24 cellular contexts compared by ENCODE assay signal in genomic region chr4:125836597-125837195, GRCh38.
DNase-seq lines count a peak whose midpoint lies in the region; ATAC-seq and TF ChIP-seq lines count a peak whose summit lies in the region.
"Had no signal": no experiment of that assay in that cellular context is flagged by ENCODE, and none has a peak within 500 bp of the region (broad histone marks: within the 10 kb centered on the region; RNA-seq: fewer than 3 reads in every experiment).

No MANE protein-coding gene starts in this region.

- H3K27me3 Mint-ChIP-seq in neural progenitor cell (ENCODE audit: insufficient read depth, low read depth), result no peaks in the 10 kb centered on the region
- H3K27me3 Mint-ChIP-seq: activated CD4-positive, alpha-beta T cell treated with anti-CD3 and anti-CD28 coated beads for 36 hours; naive thymus-derived CD4-positive, alpha-beta T cell had no signal

- no peak overlapping the region for H3K4me3 ChIP-seq in SJSA1
- no peak overlapping the region for H3K4me3 ChIP-seq in choroid plexus epithelial cell (ENCODE audit: low read depth, low read length)
- no peak overlapping the region for H3K4me3 ChIP-seq in neural progenitor cell
- no peak overlapping the region for H3K4me3 ChIP-seq in vagina
- H3K4me3 ChIP-seq: body of pancreas, ovary, uterus had no signal

- TF ChIP-seq CTCF in choroid plexus epithelial cell (conservative IDR thresholded peaks at IDR 0.05; ENCODE audit: low read depth, low read length), result no peak
- TF ChIP-seq CTCF in neural progenitor cell (IDR thresholded peaks at IDR 0.05), result no peak
- no peak for TF ChIP-seq CTCF in vagina (IDR thresholded peaks at IDR 0.05)
- TF ChIP-seq CTCF in GM13977 (IDR thresholded peaks at IDR 0.05; ENCODE audit: extremely low read depth, insufficient read depth, missing control alignments), result no peak

- H3K27ac ChIP-seq in SJSA1, result peak overlapping the region; percentile 86
- no peak overlapping the region for H3K27ac ChIP-seq in neural progenitor cell
- no peak overlapping the region for H3K27ac ChIP-seq in vagina
- H3K27ac ChIP-seq: body of pancreas, ovary, RWPE1, uterus had no signal

- H3K4me1 ChIP-seq in SJSA1 (replicated peaks) (peaks cover 42% of the 10 kb centered on the region), neural progenitor cell (no peaks in the 10 kb centered on the region), vagina (no peaks in the 10 kb centered on the region)
- H3K4me1 ChIP-seq: body of pancreas, uterus had no signal

- no peaks in the 10 kb centered on the region for H3K9me3 Mint-ChIP-seq in neural progenitor cell

- no peaks in the 10 kb centered on the region for H3K79me2 ChIP-seq in neural progenitor cell (ENCODE audit: low read depth)

- ATAC-seq in GM21360 (IDR thresholded peaks at IDR 0.05; ENCODE audit: unreplicated experiment), result no peak
- ATAC-seq: activated CD4-positive, alpha-beta T cell treated with anti-CD3 and anti-CD28 coated beads for 36 hours; body of pancreas; left lobe of liver; naive thymus-derived CD4-positive, alpha-beta T cell had no signal

- H2AFZ ChIP-seq in neural progenitor cell (replicated peaks), result peak overlapping the region; percentile 82

- H3K9ac ChIP-seq in neural progenitor cell, result no peak overlapping the region

- H3K4me3 Mint-ChIP-seq in neural progenitor cell, result no peak overlapping the region
- H3K4me3 Mint-ChIP-seq: activated CD4-positive, alpha-beta T cell treated with anti-CD3 and anti-CD28 coated beads for 36 hours; CD14-positive monocyte; naive thymus-derived CD4-positive, alpha-beta T cell had no signal

- H3K36me3 ChIP-seq in SJSA1, result no peaks in the 10 kb centered on the region
- no peaks in the 10 kb centered on the region for H3K36me3 ChIP-seq in neural progenitor cell
- H3K36me3 ChIP-seq in vagina, result no peaks in the 10 kb centered on the region
- H3K36me3 ChIP-seq: ovary, uterus had no signal

- H3K9me3 ChIP-seq in SJSA1 (replicated peaks), result no peaks in the 10 kb centered on the region
- no peaks in the 10 kb centered on the region for H3K9me3 ChIP-seq in neural progenitor cell (ENCODE audit: low read depth)
- H3K9me3 ChIP-seq in vagina, result no peaks in the 10 kb centered on the region
- H3K9me3 ChIP-seq: body of pancreas, ovary, uterus had no signal

- intact Hi-C loops in vagina (cut with DNase I), result no loop called here

- DNase-seq in H4 (ENCODE audit: low spot score), result peak; percentile 6
- peak; percentile 46 to 68 for DNase-seq in SJSA1 (ENCODE audit: low read depth in 1 of 2, low spot score in 2 of 2)
- DNase-seq in choroid plexus epithelial cell (ENCODE audit: low read depth), result peak; percentile 11
- DNase-seq in neural progenitor cell (ENCODE audit: low spot score), result no peak
- no peak for DNase-seq in vagina (ENCODE audit: extremely low spot score in 2 of 2)
- no peak for DNase-seq in GM13977 (ENCODE audit: low spot score)
- DNase-seq: activated CD4-positive, alpha-beta T cell treated with anti-CD3 and anti-CD28 coated beads for 36 hours; activated CD8-positive, alpha-beta memory T cell treated with anti-CD3 and anti-CD28 coated beads for 24 hours; activated T-cell treated with anti-CD3 and anti-CD28 coated beads, Interleukin-2, amount 50 U/mL, for 1 hour; body of pancreas; DMS 273 treated with DMSO at 0.1 percent for 48 hours; naive thymus-derived CD4-positive, alpha-beta T cell; NCI-H187; NCI-H2171 treated with DMSO at 0.1 percent for 48 hours; NCI-H524 treated with DMSO at 0.1 percent for 48 hours; ovary; stimulated activated CD4-positive, alpha-beta T cell treated with anti-CD3 and anti-CD28 coated beads, Interleukin-12 subunit alpha, Interleukin-12 subunit beta, amount 100 ng/mL, for 4 hours; stimulated activated CD4-positive, alpha-beta T cell treated with anti-CD3 and anti-CD28 coated beads, Interleukin-4, amount 100 ng/mL, for 4 hours; stimulated activated naive CD4-positive, alpha-beta T cell; uterus had no signal

- in situ Hi-C loops in GM13977 (cut with MboI; ENCODE audit: low pct_unique_long_range_greater_than_20kb, low sequenced_read_pairs, unreplicated experiment), result no loop called here

- H3K4me2 ChIP-seq in neural progenitor cell, result no peak overlapping the region

- no peaks in the 10 kb centered on the region for H3K27me3 ChIP-seq in SJSA1 (replicated peaks)
- H3K27me3 ChIP-seq in neural progenitor cell, result no peaks in the 10 kb centered on the region
- H3K27me3 ChIP-seq in vagina, result no peaks in the 10 kb centered on the region
- H3K27me3 ChIP-seq: body of pancreas, ovary, uterus had no signal

- no peak for TF ChIP-seq POLR2A in vagina (IDR thresholded peaks at IDR 0.05)

- no peaks in the 10 kb centered on the region for H3K36me3 Mint-ChIP-seq in neural progenitor cell
- H3K36me3 Mint-ChIP-seq: CD14-positive monocyte; naive thymus-derived CD4-positive, alpha-beta T cell had no signal

- H3K27ac Mint-ChIP-seq in neural progenitor cell, result no peak overlapping the region
- H3K27ac Mint-ChIP-seq: activated CD4-positive, alpha-beta T cell treated with anti-CD3 and anti-CD28 coated beads for 36 hours; CD14-positive monocyte; naive thymus-derived CD4-positive, alpha-beta T cell had no signal

- H4K20me1 ChIP-seq in neural progenitor cell (ENCODE audit: low read depth), result no peaks in the 10 kb centered on the region

- no peaks in the 10 kb centered on the region for H3K4me1 Mint-ChIP-seq in neural progenitor cell
- H3K4me1 Mint-ChIP-seq: activated CD4-positive, alpha-beta T cell treated with anti-CD3 and anti-CD28 coated beads for 36 hours; CD14-positive monocyte; naive thymus-derived CD4-positive, alpha-beta T cell had no signal

- H3F3A ChIP-seq in neural progenitor cell (ENCODE audit: low read depth), result no peaks in the 10 kb centered on the region

Comparison
In these comparisons a context has a peak if more than half of its experiments do, and no peak if none do; other contexts are left out.
1. DNase-seq: peak in H4 (single experiment), SJSA1 (2 of 2) and choroid plexus epithelial cell (single experiment); none in neural progenitor cell (single experiment), vagina (0 of 2) and GM13977 (single experiment).